In genomic region chr1:246329900-246330299, GRCh38 we compare ENCODE assay signal across 10 cellular contexts.
DNase-seq lines count a peak whose midpoint lies in the region; ATAC-seq and TF ChIP-seq lines count a peak whose summit lies in the region.
"Had no signal": no experiment of that assay in that cellular context is flagged by ENCODE, and none has a peak within 500 bp of the region (broad histone marks: within the 10 kb centered on the region; RNA-seq: fewer than 3 reads in every experiment).

No MANE protein-coding gene starts in this region.

- peaks cover 0 to 4% (median 0%) of the 10 kb centered on the region in 7 donors for H3K9me3 Mint-ChIP-seq in CD4-positive, CD25-positive, alpha-beta regulatory T cell
- H3K9me3 Mint-ChIP-seq in T-cell (peaks cover 0 to 4% (median 4%) of the 10 kb centered on the region in 3 donors), HFFc6 (no peaks in the 10 kb centered on the region)

- H3K36me3 Mint-ChIP-seq in CD4-positive, CD25-positive, alpha-beta regulatory T cell, result peaks cover 53% of the 10 kb centered on the region
- H3K36me3 Mint-ChIP-seq in T-cell (peaks cover 68% of the 10 kb centered on the region), HFFc6 (ENCODE audit: low read depth) (peaks cover 29% of the 10 kb centered on the region)

- POLR2A ChIA-PET in T-cell (lab: Charles Lee), result no interaction called here

- peak overlapping the region; percentile 74 for H3K4me3 ChIP-seq in CD4-positive, CD25-positive, alpha-beta regulatory T cell (ENCODE audit: low read depth, low read length)
- no peak overlapping the region for H3K4me3 ChIP-seq in Peyer's patch
- H3K4me3 ChIP-seq in heart right ventricle, result no peak overlapping the region

- H3K27me3 Mint-ChIP-seq in CD4-positive, CD25-positive, alpha-beta regulatory T cell, result no peaks in the 10 kb centered on the region
- no peaks in the 10 kb centered on the region for H3K27me3 Mint-ChIP-seq in T-cell
- H3K27me3 Mint-ChIP-seq in HFFc6 (ENCODE audit: insufficient read depth), result no peaks in the 10 kb centered on the region; the same call in 1 of the 2 replicates

- H3K27ac Mint-ChIP-seq in CD4-positive, CD25-positive, alpha-beta regulatory T cell, result peak overlapping the region; percentile 11 to 92 (median 33)
- H3K27ac Mint-ChIP-seq in T-cell (peak overlapping the region; percentile 17 to 40), HFFc6 (no peak overlapping the region)
- H3K27ac Mint-ChIP-seq: CD14-positive monocyte had no signal

- CTCF ChIA-PET in T-cell (lab: Charles Lee), result no interaction called here

- no peak overlapping the region for H3K27ac ChIP-seq in CD4-positive, CD25-positive, alpha-beta regulatory T cell (ENCODE audit: insufficient read depth, low read length, poor library complexity, severe bottlenecking)
- H3K27ac ChIP-seq in Peyer's patch (no peak overlapping the region), heart right ventricle (no peak overlapping the region)

- TF ChIP-seq CTCF in Peyer's patch (IDR thresholded peaks at IDR 0.05) (no peak), HFFc6 (IDR thresholded peaks at IDR 0.05) (no peak), heart right ventricle (IDR thresholded peaks at IDR 0.05) (no peak)

- no peak for TF ChIP-seq POLR2A in Peyer's patch (IDR thresholded peaks at IDR 0.05)

- no peaks in the 10 kb centered on the region for H3K4me1 ChIP-seq in CD4-positive, CD25-positive, alpha-beta regulatory T cell (ENCODE audit: control insufficient read depth, insufficient read depth, low read length, poor library complexity, severe bottlenecking)
- H3K4me1 ChIP-seq in Peyer's patch (no peaks in the 10 kb centered on the region), heart right ventricle (no peaks in the 10 kb centered on the region)

- peak; percentile 83 to 92 for ATAC-seq in CD4-positive, CD25-positive, alpha-beta regulatory T cell (ENCODE audit: low read depth in 2 of 2)
- peak; percentile 98 for ATAC-seq in GM18873 (IDR thresholded peaks at IDR 0.05; ENCODE audit: low FRiP score, unreplicated experiment)
- peak; percentile 98 for ATAC-seq in HG02763 (IDR thresholded peaks at IDR 0.05; ENCODE audit: unreplicated experiment)
- peak in 2 of 4 experiments; percentile 26 to 62 for ATAC-seq in T-cell (replicated peaks in 1 of 4)
- ATAC-seq in heart right ventricle, result no peak

- DNase-seq in CD4-positive, CD25-positive, alpha-beta regulatory T cell, result peak in 1 of 3 donors; percentile 65
- DNase-seq in T-cell (no peak), NCI-H446 (lab: John Stamatoyannopoulos, UW) (no peak), Peyer's patch (no peak), HFFc6 (no peak), heart right ventricle (no peak)
- DNase-seq: activated CD8-positive, alpha-beta memory T cell treated with anti-CD3 and anti-CD28 coated beads, Interleukin-2, amount 50 U/mL, for 48 hours had no signal

- H3K27me3 ChIP-seq in CD4-positive, CD25-positive, alpha-beta regulatory T cell (ENCODE audit: control insufficient read depth, insufficient read depth, low read length), result no peaks in the 10 kb centered on the region
- H3K27me3 ChIP-seq in Peyer's patch (no peaks in the 10 kb centered on the region), heart right ventricle (no peaks in the 10 kb centered on the region)

- H3K4me3 Mint-ChIP-seq in CD4-positive, CD25-positive, alpha-beta regulatory T cell, result peak overlapping the region; percentile 3 to 84 (median 46)
- peak overlapping the region in 1 of 3 donors; percentile 10 for H3K4me3 Mint-ChIP-seq in T-cell
- no peak overlapping the region for H3K4me3 Mint-ChIP-seq in HFFc6
- H3K4me3 Mint-ChIP-seq: CD14-positive monocyte had no signal

- peaks cover 3% of the 10 kb centered on the region for H3K36me3 ChIP-seq in CD4-positive, CD25-positive, alpha-beta regulatory T cell (ENCODE audit: control insufficient read depth, insufficient read depth, low read length)
- H3K36me3 ChIP-seq in Peyer's patch, result peaks cover 0 to 5% (median 0%) of the 10 kb centered on the region in 3 donors
- peaks cover 0 to 6% (median 0%) of the 10 kb centered on the region in 9 donors for H3K36me3 ChIP-seq in heart right ventricle

- WGBS in heart right ventricle, 2 donors, result 97 to 98% methylated on average over 4 of the region's 4 CpGs

- peaks cover 7 to 16% (median 12%) of the 10 kb centered on the region in 4 donors for H3K4me1 Mint-ChIP-seq in CD4-positive, CD25-positive, alpha-beta regulatory T cell
- H3K4me1 Mint-ChIP-seq in T-cell, result peaks cover 0 to 5% (median 5%) of the 10 kb centered on the region in 3 donors
- H3K4me1 Mint-ChIP-seq in HFFc6 (ENCODE audit: low read depth), result peaks cover 28% of the 10 kb centered on the region
- H3K4me1 Mint-ChIP-seq: CD14-positive monocyte had no signal

- intact Hi-C loops in heart right ventricle (cut with DNase I), result no loop called here

- H3K9me3 ChIP-seq in CD4-positive, CD25-positive, alpha-beta regulatory T cell (ENCODE audit: control insufficient read depth in 2 of 2, low read length in 2 of 2), result no peaks in the 10 kb centered on the region
- H3K9me3 ChIP-seq in Peyer's patch (no peaks in the 10 kb centered on the region), heart right ventricle (peaks cover 0 to 6% (median 0%) of the 10 kb centered on the region in 11 donors)

Comparison
In these comparisons a context has a peak if more than half of its experiments do, and no peak if none do; other contexts are left out.
1. ATAC-seq: peak in CD4-positive, CD25-positive, alpha-beta regulatory T cell (2 of 2), GM18873 (single experiment) and HG02763 (single experiment); none in heart right ventricle (0 of 8).